8 cellular contexts compared by ENCODE assay signal in genomic region chr4:11720292-11720691, GRCh38.
DNase-seq lines count a peak whose midpoint lies in the region; ATAC-seq and TF ChIP-seq lines count a peak whose summit lies in the region.

No MANE protein-coding gene starts in this region.

- ATAC-seq in HG03469 (IDR thresholded peaks at IDR 0.05; ENCODE audit: unreplicated experiment) (no peak), omental fat pad (ENCODE audit: low FRiP score) (no peak)

- H3K4me1 ChIP-seq in OCI-LY3 (ENCODE audit: low read length): no peaks in the 10 kb centered on the region

- H3K4me3 ChIP-seq in BJ (ENCODE audit: low read depth, low read length): no peak overlapping the region
- H3K4me3 ChIP-seq in OCI-LY3 (ENCODE audit: low read length): no peak overlapping the region
- no peak overlapping the region for H3K4me3 ChIP-seq in fibroblast of pulmonary artery (replicated peaks; ENCODE audit: low read depth, low read length)

- DNase-seq in BJ (ENCODE audit: low read depth) (no peak), GM19238 (ENCODE audit: insufficient read length, low spot score) (peak; percentile 6), fibroblast of pulmonary artery (ENCODE audit: low read depth) (peak; percentile 78), renal cortical epithelial cell (ENCODE audit: low read depth) (peak; percentile 67), 8988T (no peak), omental fat pad (ENCODE audit: low spot score) (no peak)

- H3K9ac ChIP-seq in OCI-LY3 (ENCODE audit: low read length): no peak overlapping the region

- TF ChIP-seq CTCF in BJ (IDR thresholded peaks at IDR 0.05; ENCODE audit: insufficient read depth, low read depth, low read length) (peak; percentile 63), OCI-LY3 (IDR thresholded peaks at IDR 0.05; ENCODE audit: low read depth, low read length) (peak; percentile 77), fibroblast of pulmonary artery (IDR thresholded peaks at IDR 0.05; ENCODE audit: low read length, missing control alignments) (peak; percentile 96), omental fat pad (IDR thresholded peaks at IDR 0.05) (peak in 1 of 3 donors; percentile 12)

- H3K4me2 ChIP-seq in OCI-LY3 (ENCODE audit: low read length): peak overlapping the region; percentile 34

- POLR2A ChIA-PET in BJ (lab: Charles Lee): no interaction called here

- H3K36me3 ChIP-seq in BJ (ENCODE audit: control insufficient read depth, insufficient read depth, low read length): no peaks in the 10 kb centered on the region
- H3K36me3 ChIP-seq in OCI-LY3 (replicated peaks; ENCODE audit: low read depth, low read length): no peaks in the 10 kb centered on the region

- no peak overlapping the region for H3K27ac ChIP-seq in OCI-LY3 (ENCODE audit: low read length)

- 0 out of 2 replicates have a peak overlapping the region, but pooled peaks have one; percentile 13 for H2AFZ ChIP-seq in OCI-LY3 (ENCODE audit: low read depth, low read length)

- no peaks in the 10 kb centered on the region for H3K27me3 ChIP-seq in BJ (ENCODE audit: control insufficient read depth, insufficient read depth, low read length)
- H3K27me3 ChIP-seq in OCI-LY3 (ENCODE audit: low read depth, low read length): no peaks in the 10 kb centered on the region

- H3K9me3 ChIP-seq in OCI-LY3 (ENCODE audit: insufficient read depth, low read length): no peaks in the 10 kb centered on the region

- CTCF ChIA-PET in BJ (lab: Yijun Ruan, JAX): interaction anchor here (0.9 kb wide), 1 partner anchor 10 kb away, joined by 3 read pairs; no protein-coding TSS in a partner anchor

- H3K79me2 ChIP-seq in OCI-LY3 (ENCODE audit: low read length): no peaks in the 10 kb centered on the region

- no peaks in the 10 kb centered on the region for H4K20me1 ChIP-seq in OCI-LY3 (ENCODE audit: insufficient read depth, low read length)

Comparison
In these comparisons a context has a peak if more than half of its experiments do, and no peak if none do; other contexts are left out.
1. DNase-seq: peak in GM19238 (single experiment), fibroblast of pulmonary artery (single experiment) and renal cortical epithelial cell (single experiment); none in BJ (single experiment), 8988T (single experiment) and omental fat pad (single experiment).